Comparison of ENCODE assay signal across 17 cellular contexts in genomic region chr4:101418466-101418865, GRCh38.
DNase-seq lines count a peak whose midpoint lies in the region; ATAC-seq and TF ChIP-seq lines count a peak whose summit lies in the region.
"Had no signal": no experiment of that assay in that cellular context is flagged by ENCODE, and none has a peak within 500 bp of the region (broad histone marks: within the 10 kb centered on the region; RNA-seq: fewer than 3 reads in every experiment).

No MANE protein-coding gene starts in this region.

- H3K27me3 Mint-ChIP-seq in CD4-positive, alpha-beta memory T cell, result peaks cover 17 to 19% of the 10 kb centered on the region in 2 donors

- ATAC-seq in GM18907 (IDR thresholded peaks at IDR 0.05; ENCODE audit: unreplicated experiment), result peak; percentile 3
- ATAC-seq: gastroesophageal sphincter had no signal

- no peaks in the 10 kb centered on the region for H3K9me3 Mint-ChIP-seq in CD4-positive, alpha-beta memory T cell
- H3K9me3 Mint-ChIP-seq: neural progenitor cell had no signal

- peak overlapping the region in 7 of 8 donors; percentile 53 to 79 (median 74) for H3K4me3 Mint-ChIP-seq in CD4-positive, alpha-beta memory T cell
- H3K4me3 Mint-ChIP-seq: neural progenitor cell had no signal

- H3K27ac ChIP-seq in CD4-positive, alpha-beta memory T cell (ENCODE audit: low read depth, low read length), result no peak overlapping the region
- no peak overlapping the region for H3K27ac ChIP-seq in effector memory CD4-positive, alpha-beta T cell (ENCODE audit: insufficient read depth, low read length, poor library complexity, severe bottlenecking)
- H3K27ac ChIP-seq: C4-2B, cardiac muscle cell, gastroesophageal sphincter, PC-9, right atrium auricular region, upper lobe of left lung had no signal

- H3K4me1 Mint-ChIP-seq in CD4-positive, alpha-beta memory T cell, result peaks cover 31 to 47% (median 39%) of the 10 kb centered on the region in 4 donors

- intact Hi-C loops in CD4-positive, alpha-beta memory T cell (cut with micrococcal nuclease), result loop anchor here (1.0 to 2.0 kb wide), 2 partner anchors 71 to 108 kb away; partner anchors contain the start of gene PPP3CA

- H3K4me3 ChIP-seq in CD4-positive, alpha-beta memory T cell (ENCODE audit: low read length in 2 of 2), result no peak overlapping the region
- no peak overlapping the region for H3K4me3 ChIP-seq in NB4 (ENCODE audit: low read depth, low read length)
- peak overlapping the region; percentile 5 for H3K4me3 ChIP-seq in effector memory CD4-positive, alpha-beta T cell (ENCODE audit: insufficient read depth, low read depth, low read length, poor library complexity, severe bottlenecking)
- H3K4me3 ChIP-seq: cardiac muscle cell, gastroesophageal sphincter, PC-9, right atrium auricular region, upper lobe of left lung had no signal

- peak overlapping the region in 2 of 7 donors; percentile 47 to 84 for H3K27ac Mint-ChIP-seq in CD4-positive, alpha-beta memory T cell
- H3K27ac Mint-ChIP-seq: neural progenitor cell had no signal

- TF ChIP-seq CTCF in NB4 (IDR thresholded peaks at IDR 0.05; ENCODE audit: low read depth, low read length), result no peak

- peaks cover 38% of the 10 kb centered on the region for H3K4me1 ChIP-seq in CD4-positive, alpha-beta memory T cell (ENCODE audit: insufficient read depth, low read length)
- peaks cover 28% of the 10 kb centered on the region for H3K4me1 ChIP-seq in effector memory CD4-positive, alpha-beta T cell (ENCODE audit: control insufficient read depth, insufficient read depth, low read length, poor library complexity, severe bottlenecking)
- H3K4me1 ChIP-seq: gastroesophageal sphincter, right atrium auricular region had no signal

- DNase-seq in CD4-positive, alpha-beta memory T cell, result no peak
- DNase-seq in NB4 (ENCODE audit: low read depth) (peak; percentile 42), NOMO-1 treated with dmso at 0.1 percent for 144 hours (lab: John Stamatoyannopoulos, UW; ENCODE audit: unreplicated experiment) (no peak), NCI-H2081 (lab: John Stamatoyannopoulos, UW) (no peak), foreskin melanocyte (no peak)
- DNase-seq in effector memory CD4-positive, alpha-beta T cell, result no peak
- DNase-seq in stimulated activated CD4-positive, alpha-beta T cell treated with anti-CD3 and anti-CD28 coated beads, Interleukin-12 subunit alpha, Interleukin-12 subunit beta, amount 100 ng/mL, for 4 hours, result no peak
- DNase-seq: NCI-H1417 treated with DMSO at 0.1 percent for 48 hours, NCI-H446 treated with DMSO at 0.1 percent for 48 hours, PC-9, upper lobe of left lung had no signal

- H3K9me3 ChIP-seq in CD4-positive, alpha-beta memory T cell (ENCODE audit: control insufficient read depth in 1 of 2, low read length in 2 of 2), result no peaks in the 10 kb centered on the region
- H3K9me3 ChIP-seq in effector memory CD4-positive, alpha-beta T cell (ENCODE audit: control insufficient read depth, low read length), result no peaks in the 10 kb centered on the region
- H3K9me3 ChIP-seq: gastroesophageal sphincter, right atrium auricular region, upper lobe of left lung had no signal

- POLR2A ChIA-PET in CD4-positive, alpha-beta memory T cell (lab: Charles Lee; ENCODE audit: partially characterized antibody), result interaction anchor here (0.9 to 1.8 kb wide), 7 partner anchors 10 to 399 kb away, joined by 3 to 25 read pairs (median 4); partner anchors contain the start of gene PPP3CA

- no peaks in the 10 kb centered on the region for H3K36me3 Mint-ChIP-seq in CD4-positive, alpha-beta memory T cell
- H3K36me3 Mint-ChIP-seq: neural progenitor cell had no signal

- H3K36me3 ChIP-seq in CD4-positive, alpha-beta memory T cell (ENCODE audit: insufficient read depth, low read length), result no peaks in the 10 kb centered on the region
- H3K36me3 ChIP-seq in effector memory CD4-positive, alpha-beta T cell (ENCODE audit: control insufficient read depth, insufficient read depth, low read length), result no peaks in the 10 kb centered on the region
- H3K36me3 ChIP-seq: cardiac muscle cell, gastroesophageal sphincter, neural progenitor cell, right atrium auricular region, upper lobe of left lung had no signal

- H3K27me3 ChIP-seq in CD4-positive, alpha-beta memory T cell (ENCODE audit: insufficient read depth, low read length), result no peaks in the 10 kb centered on the region
- H3K27me3 ChIP-seq in effector memory CD4-positive, alpha-beta T cell (replicated peaks; ENCODE audit: control insufficient read depth, insufficient read depth, low read length, poor library complexity, severe bottlenecking), result no peaks in the 10 kb centered on the region
- H3K27me3 ChIP-seq: cardiac muscle cell, gastroesophageal sphincter, neural progenitor cell, right atrium auricular region, upper lobe of left lung had no signal

- no peak for TF ChIP-seq POLR2A in NB4 (IDR thresholded peaks at IDR 0.05; ENCODE audit: extremely low read depth, insufficient read length)

- CTCF ChIA-PET in CD4-positive, alpha-beta memory T cell (lab: Charles Lee; ENCODE audit: partially characterized antibody), result interaction anchor here (2.3 kb wide), 1 partner anchor 71 kb away, joined by 9 read pairs; the partner anchor contains the start of gene PPP3CA
